Comparison of ENCODE assay signal across 11 cellular contexts in the genomic region with DNA sequence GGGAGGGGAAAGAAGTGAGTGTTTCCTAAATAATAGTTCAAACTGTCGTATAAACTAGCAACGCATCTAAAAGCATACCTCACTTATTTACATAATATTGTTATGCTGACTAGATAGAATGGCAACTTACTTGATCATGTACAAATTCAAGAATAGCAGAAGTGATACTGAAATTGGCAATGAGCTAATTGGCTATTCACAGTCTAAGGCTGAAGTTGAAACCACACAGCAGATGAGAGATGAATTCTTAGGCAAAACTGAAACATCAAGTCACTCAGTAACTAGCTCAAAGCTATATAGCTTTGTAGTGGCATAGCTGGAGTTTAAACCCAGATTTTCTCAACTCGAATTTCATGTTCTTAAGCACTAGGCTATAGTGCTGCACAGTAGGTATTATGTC.
DNase-seq lines count a peak whose midpoint lies in the region; ATAC-seq and TF ChIP-seq lines count a peak whose summit lies in the region.
"Had no signal": no experiment of that assay in that cellular context is flagged by ENCODE, and none has a peak within 500 bp of the region (broad histone marks: within the 10 kb centered on the region; RNA-seq: fewer than 3 reads in every experiment).

No MANE protein-coding gene starts in this region.

- H3K4me1 Mint-ChIP-seq in activated CD8-positive, alpha-beta T cell treated with anti-CD3 and anti-CD28 coated beads for 36 hours (ENCODE audit: low read depth): no peaks in the 10 kb centered on the region
- H3K4me1 Mint-ChIP-seq: central memory CD8-positive, alpha-beta T cell; stimulated activated naive CD8-positive, alpha-beta T cell treated with anti-CD3 and anti-CD28 coated beads, Interleukin-15, amount 100 ng/mL, for 72 hours had no signal

- H3K27me3 Mint-ChIP-seq in activated CD8-positive, alpha-beta T cell treated with anti-CD3 and anti-CD28 coated beads for 36 hours: no peaks in the 10 kb centered on the region
- H3K27me3 Mint-ChIP-seq: central memory CD8-positive, alpha-beta T cell; stimulated activated naive CD8-positive, alpha-beta T cell treated with anti-CD3 and anti-CD28 coated beads, Interleukin-15, amount 100 ng/mL, for 72 hours had no signal

- no peak overlapping the region for H3K4me3 Mint-ChIP-seq in activated CD8-positive, alpha-beta T cell treated with anti-CD3 and anti-CD28 coated beads for 36 hours
- H3K4me3 Mint-ChIP-seq: central memory CD8-positive, alpha-beta T cell; stimulated activated naive CD8-positive, alpha-beta T cell treated with anti-CD3 and anti-CD28 coated beads, Interleukin-15, amount 100 ng/mL, for 72 hours had no signal

- CTCF ChIA-PET in activated CD8-positive, alpha-beta T cell treated with anti-CD3 and anti-CD28 coated beads for 36 hours (lab: Charles Lee): interaction anchor here (0.7 kb wide), 1 partner anchor 15 kb away, joined by 3 read pairs; no protein-coding TSS in a partner anchor

- H3K4me3 ChIP-seq in effector memory CD4-positive, alpha-beta T cell (ENCODE audit: insufficient read depth, low read depth, low read length, poor library complexity, severe bottlenecking): no peak overlapping the region

- no peaks in the 10 kb centered on the region for H3K27me3 ChIP-seq in effector memory CD4-positive, alpha-beta T cell (replicated peaks; ENCODE audit: control insufficient read depth, insufficient read depth, low read length, poor library complexity, severe bottlenecking)

- H3K36me3 Mint-ChIP-seq in activated CD8-positive, alpha-beta T cell treated with anti-CD3 and anti-CD28 coated beads for 36 hours (ENCODE audit: low read depth): no peaks in the 10 kb centered on the region

- POLR2A ChIA-PET in activated CD8-positive, alpha-beta T cell treated with anti-CD3 and anti-CD28 coated beads for 36 hours (lab: Charles Lee): no interaction called here

- TF ChIP-seq CTCF in activated CD8-positive, alpha-beta T cell treated with anti-CD3 and anti-CD28 coated beads for 36 hours (IDR thresholded peaks at IDR 0.05): no peak

- DNase-seq in activated CD8-positive, alpha-beta T cell treated with anti-CD3 and anti-CD28 coated beads for 36 hours: no peak
- no peak for DNase-seq in C1 segment of cervical spinal cord (lab: John Stamatoyannopoulos, UW)
- no peak for DNase-seq in effector memory CD4-positive, alpha-beta T cell
- no peak for DNase-seq in dermis blood vessel endothelial cell
- DNase-seq: stimulated activated naive CD8-positive, alpha-beta T cell treated with anti-CD3 and anti-CD28 coated beads, Interleukin-15, amount 100 ng/mL, for 72 hours had no signal

- H3K27ac ChIP-seq in effector memory CD4-positive, alpha-beta T cell (ENCODE audit: insufficient read depth, low read length, poor library complexity, severe bottlenecking): no peak overlapping the region

- no peak overlapping the region for H3K27ac Mint-ChIP-seq in activated CD8-positive, alpha-beta T cell treated with anti-CD3 and anti-CD28 coated beads for 36 hours
- H3K27ac Mint-ChIP-seq: activated T-helper 2 cell treated with anti-CD3 and anti-CD28 coated beads, Interferon-gamma antibody, Interleukin-2, Interleukin-4, amounts not matched to agents 10 μg/mL and 5 μg/mL and 100 μg/mL, durations not matched to agents 14 hours and 24 hours and 36 hours; stimulated activated naive CD8-positive, alpha-beta T cell treated with anti-CD3 and anti-CD28 coated beads, Interleukin-15, amount 100 ng/mL, for 72 hours had no signal

- intact Hi-C loops in activated CD8-positive, alpha-beta T cell treated with anti-CD3 and anti-CD28 coated beads for 36 hours (cut with micrococcal nuclease): no loop called here

- H3K4me1 ChIP-seq in effector memory CD4-positive, alpha-beta T cell (ENCODE audit: control insufficient read depth, insufficient read depth, low read length, poor library complexity, severe bottlenecking): no peaks in the 10 kb centered on the region

- ATAC-seq in GM18502 (IDR thresholded peaks at IDR 0.05; ENCODE audit: poor library complexity, unreplicated experiment): peak; percentile 97
- peak; percentile 99 for ATAC-seq in GM19467 (IDR thresholded peaks at IDR 0.05; ENCODE audit: unreplicated experiment)
- peak; percentile 100 for ATAC-seq in HG02938 (IDR thresholded peaks at IDR 0.05; ENCODE audit: unreplicated experiment)
- peak; percentile 100 for ATAC-seq in HG03571 (IDR thresholded peaks at IDR 0.05; ENCODE audit: unreplicated experiment)
- ATAC-seq in activated CD8-positive, alpha-beta T cell treated with anti-CD3 and anti-CD28 coated beads for 36 hours: no peak
- ATAC-seq: stimulated activated naive CD8-positive, alpha-beta T cell treated with anti-CD3 and anti-CD28 coated beads, Interleukin-15, amount 100 ng/mL, for 72 hours had no signal

- peaks cover 2% of the 10 kb centered on the region for H3K9me3 Mint-ChIP-seq in activated CD8-positive, alpha-beta T cell treated with anti-CD3 and anti-CD28 coated beads for 36 hours
- H3K9me3 Mint-ChIP-seq: activated T-helper 2 cell treated with anti-CD3 and anti-CD28 coated beads, Interferon-gamma antibody, Interleukin-2, Interleukin-4, amounts not matched to agents 10 μg/mL and 5 μg/mL and 100 μg/mL, durations not matched to agents 14 hours and 24 hours and 36 hours had no signal

- H3K9me3 ChIP-seq in effector memory CD4-positive, alpha-beta T cell (ENCODE audit: control insufficient read depth, low read length): no peaks in the 10 kb centered on the region

- H3K36me3 ChIP-seq in effector memory CD4-positive, alpha-beta T cell (ENCODE audit: control insufficient read depth, insufficient read depth, low read length): no peaks in the 10 kb centered on the region
